Comparison of ENCODE assay signal across 12 cellular contexts in the genomic region with DNA sequence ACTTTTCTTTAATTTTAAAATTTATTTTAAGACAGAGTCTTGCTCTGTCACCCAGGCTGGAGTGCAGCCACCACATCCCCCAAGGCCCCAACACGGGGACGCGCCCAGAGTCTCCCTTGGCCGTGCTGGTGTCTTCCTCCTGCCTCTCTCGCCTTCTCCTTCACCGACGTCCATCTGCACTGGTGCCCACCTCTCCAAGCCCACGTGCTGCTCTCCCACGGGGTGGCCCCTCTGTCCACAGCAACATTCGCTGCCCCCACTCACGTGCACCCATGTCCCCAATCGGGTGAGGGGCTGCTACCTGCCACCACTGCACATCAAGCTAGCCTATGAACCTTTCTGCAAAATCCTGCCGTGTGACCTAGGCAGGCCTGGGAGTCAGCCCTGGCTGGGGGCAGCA. TPM values are rescaled to one million over a fixed set of nuclear protein-coding genes. Genes with fewer than 3 reads are reported as not detected.
DNase-seq lines count a peak whose midpoint lies in the region; ATAC-seq and TF ChIP-seq lines count a peak whose summit lies in the region.
"Had no signal": no experiment of that assay in that cellular context is flagged by ENCODE, and none has a peak within 500 bp of the region (broad histone marks: within the 10 kb centered on the region; RNA-seq: fewer than 3 reads in every experiment).

No MANE protein-coding gene starts in this region.

- H3K36me3 Mint-ChIP-seq in activated T-cell treated with anti-CD3 and anti-CD28 coated beads, Interleukin-2, amount 50 U/mL, for 24 hours (ENCODE audit: low read depth): peaks cover 79% of the 10 kb centered on the region
- H3K36me3 Mint-ChIP-seq in activated T-helper 17 cell treated with anti-CD3 and anti-CD28 coated beads, Interleukin-2, amount 50 U/mL, for 72 hours (ENCODE audit: low read depth): peaks cover 56% of the 10 kb centered on the region

- no peak overlapping the region for H3K9ac ChIP-seq in MM.1S (ENCODE audit: low read length)

- no peaks in the 10 kb centered on the region for H3K79me2 ChIP-seq in MM.1S (ENCODE audit: low read length)

- H3K27ac Mint-ChIP-seq in activated T-cell treated with anti-CD3 and anti-CD28 coated beads, Interleukin-2, amount 50 U/mL, for 24 hours: peak overlapping the region; percentile 95
- H3K27ac Mint-ChIP-seq in activated T-helper 17 cell treated with anti-CD3 and anti-CD28 coated beads, Interleukin-2, amount 50 U/mL, for 72 hours: peak overlapping the region; percentile 97
- peak overlapping the region; percentile 92 to 97 for H3K27ac Mint-ChIP-seq in stimulated activated naive CD8-positive, alpha-beta T cell treated with anti-CD3 and anti-CD28 coated beads, Interleukin-15, amount 100 ng/mL, for 72 hours

- H3K4me3 ChIP-seq in right cardiac atrium (ENCODE audit: low read length): peak overlapping the region; percentile 55
- no peak overlapping the region for H3K4me3 ChIP-seq in MM.1S (ENCODE audit: low read length)

- H3K36me3 ChIP-seq in MM.1S (replicated peaks; ENCODE audit: insufficient read depth, low read length): no peaks in the 10 kb centered on the region

- TF ChIP-seq CTCF in MM.1S (IDR thresholded peaks at IDR 0.05; ENCODE audit: low read length): no peak

- H3K9me3 ChIP-seq in right cardiac atrium (ENCODE audit: control insufficient read depth, low read length): no peaks in the 10 kb centered on the region
- no peaks in the 10 kb centered on the region for H3K9me3 ChIP-seq in MM.1S (replicated peaks; ENCODE audit: insufficient read depth, low read length)

- H3K4me1 Mint-ChIP-seq in activated T-cell treated with anti-CD3 and anti-CD28 coated beads, Interleukin-2, amount 50 U/mL, for 24 hours (ENCODE audit: low read depth): peaks cover 60% of the 10 kb centered on the region
- H3K4me1 Mint-ChIP-seq in activated T-helper 17 cell treated with anti-CD3 and anti-CD28 coated beads, Interleukin-2, amount 50 U/mL, for 72 hours: peaks cover 14% of the 10 kb centered on the region
- H3K4me1 Mint-ChIP-seq in stimulated activated naive CD8-positive, alpha-beta T cell treated with anti-CD3 and anti-CD28 coated beads, Interleukin-15, amount 100 ng/mL, for 72 hours: peaks cover 80% of the 10 kb centered on the region

- intact Hi-C loops in right cardiac atrium (cut with DNase I): no loop called here

- H3K9me3 Mint-ChIP-seq in activated T-cell treated with anti-CD3 and anti-CD28 coated beads, Interleukin-2, amount 50 U/mL, for 24 hours: no peaks in the 10 kb centered on the region
- no peaks in the 10 kb centered on the region for H3K9me3 Mint-ChIP-seq in activated T-helper 17 cell treated with anti-CD3 and anti-CD28 coated beads, Interleukin-2, amount 50 U/mL, for 72 hours
- H3K9me3 Mint-ChIP-seq in stimulated activated naive CD8-positive, alpha-beta T cell treated with anti-CD3 and anti-CD28 coated beads, Interleukin-15, amount 100 ng/mL, for 72 hours: no peaks in the 10 kb centered on the region

- H3F3A ChIP-seq in MM.1S (ENCODE audit: insufficient read depth, low read length): no peaks in the 10 kb centered on the region

- H3K27me3 ChIP-seq in right cardiac atrium (ENCODE audit: control insufficient read depth, insufficient read depth) (no peaks in the 10 kb centered on the region), MM.1S (replicated peaks; ENCODE audit: insufficient read depth, low read length) (peaks cover 63% of the 10 kb centered on the region)

- no peak for DNase-seq in activated T-cell treated with anti-CD3 and anti-CD28 coated beads, Interleukin-2, amount 50 U/mL, for 24 hours
- DNase-seq in activated T-cell treated with anti-CD3 and anti-CD28 coated beads, Interleukin-2, amount 50 U/mL, for 48 hours: no peak
- DNase-seq in right cardiac atrium (peak in 1 of 3 donors; percentile 30), MM.1S (no peak), left lobe of liver (ENCODE audit: low spot score) (no peak)
- DNase-seq in stimulated activated naive CD8-positive, alpha-beta T cell treated with anti-CD3 and anti-CD28 coated beads, Interleukin-15, amount 100 ng/mL, for 72 hours: no peak
- DNase-seq: EL, NCI-H1105, PC-3 had no signal

- no peak for ATAC-seq in activated T-helper 17 cell treated with anti-CD3 and anti-CD28 coated beads, Interleukin-2, amount 50 U/mL, for 72 hours (replicated peaks)
- ATAC-seq in right cardiac atrium (no peak), left lobe of liver (no peak), HG03469 (IDR thresholded peaks at IDR 0.05; ENCODE audit: unreplicated experiment) (no peak)
- ATAC-seq in stimulated activated naive CD8-positive, alpha-beta T cell treated with anti-CD3 and anti-CD28 coated beads, Interleukin-15, amount 100 ng/mL, for 72 hours: no peak
- ATAC-seq: PC-3 had no signal

- H3K4me1 ChIP-seq in right cardiac atrium (ENCODE audit: control insufficient read depth, insufficient read depth, low read length) (peaks cover under 1% of the 10 kb centered on the region), MM.1S (ENCODE audit: low read length) (no peaks in the 10 kb centered on the region)

- no peaks in the 10 kb centered on the region for H3K27me3 Mint-ChIP-seq in activated T-cell treated with anti-CD3 and anti-CD28 coated beads, Interleukin-2, amount 50 U/mL, for 24 hours
- no peaks in the 10 kb centered on the region for H3K27me3 Mint-ChIP-seq in activated T-helper 17 cell treated with anti-CD3 and anti-CD28 coated beads, Interleukin-2, amount 50 U/mL, for 72 hours
- H3K27me3 Mint-ChIP-seq in stimulated activated naive CD8-positive, alpha-beta T cell treated with anti-CD3 and anti-CD28 coated beads, Interleukin-15, amount 100 ng/mL, for 72 hours: no peaks in the 10 kb centered on the region

- H3K4me3 Mint-ChIP-seq in activated T-cell treated with anti-CD3 and anti-CD28 coated beads, Interleukin-2, amount 50 U/mL, for 24 hours: peak overlapping the region; percentile 96
- peak overlapping the region; percentile 96 for H3K4me3 Mint-ChIP-seq in activated T-helper 17 cell treated with anti-CD3 and anti-CD28 coated beads, Interleukin-2, amount 50 U/mL, for 72 hours
- peak overlapping the region; percentile 91 to 96 for H3K4me3 Mint-ChIP-seq in stimulated activated naive CD8-positive, alpha-beta T cell treated with anti-CD3 and anti-CD28 coated beads, Interleukin-15, amount 100 ng/mL, for 72 hours

- WGBS in right cardiac atrium: 60% methylated on average over 13 of the region's 13 CpGs

- H3K9me2 ChIP-seq in MM.1S (replicated peaks; ENCODE audit: insufficient read depth, low read length): no peaks in the 10 kb centered on the region

- no peaks in the 10 kb centered on the region for H4K20me1 ChIP-seq in MM.1S (ENCODE audit: insufficient read depth, low read length)

- no peak overlapping the region for H3K4me2 ChIP-seq in MM.1S (ENCODE audit: low read depth, low read length)

- H3K27ac ChIP-seq in right cardiac atrium (ENCODE audit: low read length) (peak overlapping the region; percentile 26), MM.1S (ENCODE audit: low read length) (no peak overlapping the region)

- H2AFZ ChIP-seq in MM.1S (ENCODE audit: low read length): no peak overlapping the region

RNA-seq across cellular contexts. Expression of a gene that starts 3.1 kb away (rescaled TPM):
- total RNA-seq in activated T-helper 17 cell treated with anti-CD3 and anti-CD28 coated beads, Interleukin-2, amount 50 U/mL, for 72 hours: 10 to 100 TPM; 14.3 to 22.5 TPM
- total RNA-seq in right cardiac atrium (10 to 100 TPM; 19.0 to 22.1 (median 20.9) TPM), left lobe of liver (7.2 TPM)
- polyA plus RNA-seq in right cardiac atrium: 32.2 TPM
- total RNA-seq: NCI-H460, PC-3 had no signal

RNA-seq across cellular contexts. Expression of a gene that starts 43.4 kb away (rescaled TPM):
- 10 to 100 TPM; 49.2 to 67.9 TPM for total RNA-seq in activated T-helper 17 cell treated with anti-CD3 and anti-CD28 coated beads, Interleukin-2, amount 50 U/mL, for 72 hours
- total RNA-seq in right cardiac atrium (10 to 100 TPM; 21.2 to 29.2 (median 23.2) TPM), left lobe of liver (36.4 TPM)
- 24.6 TPM for polyA plus RNA-seq in right cardiac atrium

RNA-seq across cellular contexts. Expression of a gene that starts 47.9 kb away (rescaled TPM):
- not detected for total RNA-seq in activated T-helper 17 cell treated with anti-CD3 and anti-CD28 coated beads, Interleukin-2, amount 50 U/mL, for 72 hours
- total RNA-seq in right cardiac atrium (under 1 TPM in 2 of 4 donors, not detected in 2; 0.18 to 0.28 TPM), left lobe of liver (not detected)
- 0.09 TPM for polyA plus RNA-seq in right cardiac atrium
